In the genomic region with DNA sequence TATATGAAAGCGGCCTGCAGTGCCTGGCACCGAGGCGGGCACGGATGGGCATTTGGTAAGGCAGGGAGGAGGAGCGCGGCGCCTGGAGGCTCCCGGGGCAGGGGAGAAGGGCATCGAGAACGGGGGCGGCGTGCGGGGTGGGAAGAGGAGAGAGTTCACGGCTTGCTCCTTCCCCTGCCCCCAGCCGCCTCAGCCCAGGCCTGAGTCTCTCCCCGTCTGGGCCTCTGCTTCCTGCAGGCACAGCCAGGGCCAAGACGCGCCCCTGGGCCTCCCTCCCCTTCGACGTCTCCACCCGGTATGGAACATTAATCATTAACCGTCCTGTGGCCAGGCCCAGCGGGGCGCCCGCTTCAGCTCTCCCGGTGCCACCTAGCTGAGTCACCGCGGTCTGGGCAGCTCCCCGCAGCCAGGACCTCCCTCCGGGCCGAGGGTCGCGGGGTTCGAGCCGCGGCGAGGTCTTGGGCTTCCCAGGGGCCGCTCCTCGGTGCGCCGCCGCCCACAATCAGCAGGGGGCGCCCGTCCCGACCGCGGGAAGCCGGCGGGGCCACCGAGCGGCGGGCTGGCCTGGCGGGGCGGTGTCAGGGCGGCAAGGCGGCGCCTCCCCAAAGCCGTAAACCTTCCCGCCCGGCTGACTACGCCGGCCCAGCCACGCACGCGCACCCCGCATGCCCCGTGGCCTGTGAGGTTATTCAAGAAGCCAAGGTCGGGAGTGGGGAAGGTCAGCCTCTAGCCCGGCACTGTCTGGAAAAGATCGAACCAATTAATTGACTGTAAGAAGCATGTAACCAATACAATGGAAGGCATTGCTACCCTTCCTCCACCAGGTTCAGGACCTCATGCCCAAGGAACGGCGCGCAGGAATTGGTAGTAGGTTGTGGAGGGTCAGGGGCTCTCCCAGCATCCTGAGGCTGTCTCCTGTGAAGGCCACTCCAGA, we compare ENCODE assay signal across 8 cellular contexts. TPM values are rescaled to one million over a fixed set of nuclear protein-coding genes. Genes with fewer than 3 reads are reported as not detected.
A peak's percentile ranks its signal among the peaks of the same experiment; 100 is the strongest.
DNase-seq lines count a peak whose midpoint lies in the region; ATAC-seq and TF ChIP-seq lines count a peak whose summit lies in the region.

No MANE protein-coding gene starts in this region.

- no peaks in the 10 kb centered on the region for H3K36me3 ChIP-seq in liver (ENCODE audit: control insufficient read depth in 4 of 4, insufficient read depth in 3 of 4, low read depth in 1 of 4, low read length in 3 of 4)

- peak; percentile 50 for ATAC-seq in GM18868 (IDR thresholded peaks at IDR 0.05; ENCODE audit: unreplicated experiment)
- ATAC-seq in HG03103 (IDR thresholded peaks at IDR 0.05; ENCODE audit: low read depth, unreplicated experiment): peak; percentile 37

- TF ChIP-seq CTCF in AG04450 (IDR thresholded peaks at IDR 0.05; ENCODE audit: low read depth, low read length) (peak; percentile 54), choroid plexus epithelial cell (conservative IDR thresholded peaks at IDR 0.05; ENCODE audit: low read depth, low read length) (peak; percentile 46), liver (IDR thresholded peaks at IDR 0.05; ENCODE audit: low read depth, low read length, missing input control) (peak; percentile 88)

- H3K9ac ChIP-seq in liver (ENCODE audit: low read depth in 1 of 2, low read length in 2 of 2): no peak overlapping the region

- peak overlapping the region; percentile 48 for H3K4me3 ChIP-seq in AG04450 (ENCODE audit: low read depth, low read length)
- H3K4me3 ChIP-seq in choroid plexus epithelial cell (ENCODE audit: low read depth, low read length): peak overlapping the region; percentile 38
- peak overlapping the region in 2 of 3 donors; percentile 19 to 44 for H3K4me3 ChIP-seq in liver (ENCODE audit: low read depth in 1 of 3, low read length in 3 of 3)

- H3K27me3 ChIP-seq in AG04450 (ENCODE audit: control insufficient read depth, insufficient read depth, low read length) (peaks cover 4% of the 10 kb centered on the region), liver (ENCODE audit: control insufficient read depth in 4 of 4, insufficient read depth in 4 of 4, low read length in 3 of 4) (no peaks in the 10 kb centered on the region)

- CTCF ChIA-PET in AG04450 (lab: Charles Lee): interaction anchor here (0.6 to 6.1 kb wide), 59 partner anchors 9 to 1027 kb away, joined by 3 to 92 read pairs (median 4); a partner anchor contains a TSS

- WGBS in liver: 8% methylated on average over 73 of the region's 73 CpGs

- H3K27ac ChIP-seq in AG04450 (ENCODE audit: low read depth, low read length) (no peak overlapping the region), liver (ENCODE audit: low read depth in 1 of 2, low read length in 2 of 2) (peak overlapping the region; percentile 89 to 90)

- peaks cover 21 to 53% (median 48%) of the 10 kb centered on the region in 4 donors for H3K4me1 ChIP-seq in liver (ENCODE audit: control insufficient read depth in 4 of 4, insufficient read depth in 4 of 4, low read length in 3 of 4)

- no peaks in the 10 kb centered on the region; the same call in 1 of the 2 replicates for H3K9me3 ChIP-seq in AG04450 (ENCODE audit: control insufficient read depth, insufficient read depth, low read length)
- no peaks in the 10 kb centered on the region for H3K9me3 ChIP-seq in liver (ENCODE audit: control insufficient read depth in 4 of 4, low read length in 3 of 4)

- POLR2A ChIA-PET in AG04450 (lab: Yijun Ruan, JAX): no interaction called here

- DNase-seq in AG04450 (ENCODE audit: low read depth, low spot score) (no peak), NCI-H2227 treated with DMSO at 0.1 percent for 48 hours (lab: John Stamatoyannopoulos, UW) (peak; percentile 69), choroid plexus epithelial cell (ENCODE audit: low read depth) (peak; percentile 97)
- DNase-seq in activated CD4-positive, alpha-beta T cell treated with anti-CD3 and anti-CD28 coated beads for 24 hours (ENCODE audit: low read depth in 2 of 2): peak; percentile 72 to 77
- peak; percentile 84 for DNase-seq in stimulated activated CD4-positive, alpha-beta T cell treated with anti-CD3 and anti-CD28 coated beads, Interleukin-4, amount 100 ng/mL, for 1 hour

- peak; percentile 46 to 67 for TF ChIP-seq RAD21 in liver (IDR thresholded peaks at IDR 0.05)

TF ChIP-seq in liver, 16 proteins besides CTCF, POLR2A, EP300 and RAD21:
- TF ChIP-seq, protein P1, sequence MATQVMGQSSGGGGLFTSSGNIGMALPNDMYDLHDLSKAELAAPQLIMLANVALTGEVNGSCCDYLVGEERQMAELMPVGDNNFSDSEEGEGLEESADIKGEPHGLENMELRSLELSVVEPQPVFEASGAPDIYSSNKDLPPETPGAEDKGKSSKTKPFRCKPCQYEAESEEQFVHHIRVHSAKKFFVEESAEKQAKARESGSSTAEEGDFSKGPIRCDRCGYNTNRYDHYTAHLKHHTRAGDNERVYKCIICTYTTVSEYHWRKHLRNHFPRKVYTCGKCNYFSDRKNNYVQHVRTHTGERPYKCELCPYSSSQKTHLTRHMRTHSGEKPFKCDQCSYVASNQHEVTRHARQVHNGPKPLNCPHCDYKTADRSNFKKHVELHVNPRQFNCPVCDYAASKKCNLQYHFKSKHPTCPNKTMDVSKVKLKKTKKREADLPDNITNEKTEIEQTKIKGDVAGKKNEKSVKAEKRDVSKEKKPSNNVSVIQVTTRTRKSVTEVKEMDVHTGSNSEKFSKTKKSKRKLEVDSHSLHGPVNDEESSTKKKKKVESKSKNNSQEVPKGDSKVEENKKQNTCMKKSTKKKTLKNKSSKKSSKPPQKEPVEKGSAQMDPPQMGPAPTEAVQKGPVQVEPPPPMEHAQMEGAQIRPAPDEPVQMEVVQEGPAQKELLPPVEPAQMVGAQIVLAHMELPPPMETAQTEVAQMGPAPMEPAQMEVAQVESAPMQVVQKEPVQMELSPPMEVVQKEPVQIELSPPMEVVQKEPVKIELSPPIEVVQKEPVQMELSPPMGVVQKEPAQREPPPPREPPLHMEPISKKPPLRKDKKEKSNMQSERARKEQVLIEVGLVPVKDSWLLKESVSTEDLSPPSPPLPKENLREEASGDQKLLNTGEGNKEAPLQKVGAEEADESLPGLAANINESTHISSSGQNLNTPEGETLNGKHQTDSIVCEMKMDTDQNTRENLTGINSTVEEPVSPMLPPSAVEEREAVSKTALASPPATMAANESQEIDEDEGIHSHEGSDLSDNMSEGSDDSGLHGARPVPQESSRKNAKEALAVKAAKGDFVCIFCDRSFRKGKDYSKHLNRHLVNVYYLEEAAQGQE (IDR thresholded peaks at IDR 0.05): peak; percentile 56
- no peak for TF ChIP-seq EGR1 (IDR thresholded peaks at IDR 0.05; ENCODE audit: low read depth in 2 of 2)
- peak; percentile 67 to 94 for TF ChIP-seq JUND (IDR thresholded peaks at IDR 0.05)
- peak; percentile 44 for TF ChIP-seq SP1 (IDR thresholded peaks at IDR 0.05)
- TF ChIP-seq RXRA (IDR thresholded peaks at IDR 0.05): peak; percentile 55 to 56
- TF ChIP-seq, protein P2, sequence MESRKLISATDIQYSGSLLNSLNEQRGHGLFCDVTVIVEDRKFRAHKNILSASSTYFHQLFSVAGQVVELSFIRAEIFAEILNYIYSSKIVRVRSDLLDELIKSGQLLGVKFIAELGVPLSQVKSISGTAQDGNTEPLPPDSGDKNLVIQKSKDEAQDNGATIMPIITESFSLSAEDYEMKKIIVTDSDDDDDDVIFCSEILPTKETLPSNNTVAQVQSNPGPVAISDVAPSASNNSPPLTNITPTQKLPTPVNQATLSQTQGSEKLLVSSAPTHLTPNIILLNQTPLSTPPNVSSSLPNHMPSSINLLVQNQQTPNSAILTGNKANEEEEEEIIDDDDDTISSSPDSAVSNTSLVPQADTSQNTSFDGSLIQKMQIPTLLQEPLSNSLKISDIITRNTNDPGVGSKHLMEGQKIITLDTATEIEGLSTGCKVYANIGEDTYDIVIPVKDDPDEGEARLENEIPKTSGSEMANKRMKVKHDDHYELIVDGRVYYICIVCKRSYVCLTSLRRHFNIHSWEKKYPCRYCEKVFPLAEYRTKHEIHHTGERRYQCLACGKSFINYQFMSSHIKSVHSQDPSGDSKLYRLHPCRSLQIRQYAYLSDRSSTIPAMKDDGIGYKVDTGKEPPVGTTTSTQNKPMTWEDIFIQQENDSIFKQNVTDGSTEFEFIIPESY (IDR thresholded peaks at IDR 0.05): no peak
- TF ChIP-seq YY1 (IDR thresholded peaks at IDR 0.05): peak; percentile 33
- no peak for TF ChIP-seq FOXA2 (IDR thresholded peaks at IDR 0.05)
- TF ChIP-seq TAF1 (conservative IDR thresholded peaks at IDR 0.05): no peak
- no peak for TF ChIP-seq HNF4G (IDR thresholded peaks at IDR 0.05)
- TF ChIP-seq, protein P3, sequence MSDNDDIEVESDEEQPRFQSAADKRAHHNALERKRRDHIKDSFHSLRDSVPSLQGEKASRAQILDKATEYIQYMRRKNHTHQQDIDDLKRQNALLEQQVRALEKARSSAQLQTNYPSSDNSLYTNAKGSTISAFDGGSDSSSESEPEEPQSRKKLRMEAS (IDR thresholded peaks at IDR 0.05): no peak
- TF ChIP-seq, protein P4, sequence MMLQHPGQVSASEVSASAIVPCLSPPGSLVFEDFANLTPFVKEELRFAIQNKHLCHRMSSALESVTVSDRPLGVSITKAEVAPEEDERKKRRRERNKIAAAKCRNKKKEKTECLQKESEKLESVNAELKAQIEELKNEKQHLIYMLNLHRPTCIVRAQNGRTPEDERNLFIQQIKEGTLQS (IDR thresholded peaks at IDR 0.05): peak; percentile 58
- no peak for TF ChIP-seq NR2F2 (IDR thresholded peaks at IDR 0.05)

RNA-seq across cellular contexts. Expression of a gene that starts 23.4 kb away (rescaled TPM):
- not detected in 2 replicates for polyA plus RNA-seq in AG04450 (2011; rRNA removed)
- polyA minus RNA-seq in AG04450 (2011; rRNA and poly(A)+ RNA removed): not detected in 2 replicates
- total RNA-seq in liver: not detected
- polyA plus RNA-seq in liver: not detected
